Comparison of ENCODE assay signal across 1 cellular context in genomic region chr17:55258578-55259135, GRCh38.
TF ChIP-seq lines count a peak whose summit lies in the region.

No MANE protein-coding gene starts in this region.

TF ChIP-seq in K562, 482 proteins besides CTCF, POLR2A, EP300 and RAD21 (continued from another document):
- TF ChIP-seq MGA (IDR thresholded peaks at IDR 0.05) (no peak), RBM25 (IDR thresholded peaks at IDR 0.05; ENCODE audit: low read depth, low read length, severe bottlenecking) (peak; percentile 82)
